In genomic region chr10:287814-288213, GRCh38 we compare ENCODE assay signal across 15 cellular contexts.
DNase-seq lines count a peak whose midpoint lies in the region; ATAC-seq and TF ChIP-seq lines count a peak whose summit lies in the region.
"Had no signal": no experiment of that assay in that cellular context is flagged by ENCODE, and none has a peak within 500 bp of the region (broad histone marks: within the 10 kb centered on the region; RNA-seq: fewer than 3 reads in every experiment).

No MANE protein-coding gene starts in this region.

- intact Hi-C loops in stomach (cut with DNase I; ENCODE audit: low total_unique reads): no loop called here

- H2AFZ ChIP-seq in MM.1S (ENCODE audit: low read length) (no peak overlapping the region), osteoblast (ENCODE audit: low read length) (no peak overlapping the region)

- H3K79me2 ChIP-seq in MM.1S (ENCODE audit: low read length) (no peaks in the 10 kb centered on the region), osteoblast (ENCODE audit: insufficient read depth, low read length) (no peaks in the 10 kb centered on the region)

- H3K36me3 ChIP-seq in MM.1S (replicated peaks; ENCODE audit: insufficient read depth, low read length) (no peaks in the 10 kb centered on the region), osteoblast (ENCODE audit: insufficient read depth, low read length) (peaks cover 44% of the 10 kb centered on the region), stomach (peaks cover 10 to 94% (median 83%) of the 10 kb centered on the region in 4 donors)
- H3K36me3 ChIP-seq: prostate gland had no signal

- TF ChIP-seq POLR2A in stomach (IDR thresholded peaks at IDR 0.05): no peak

- no peak for ATAC-seq in HG03135 (IDR thresholded peaks at IDR 0.05; ENCODE audit: unreplicated experiment)
- ATAC-seq: activated CD8-positive, alpha-beta T cell treated with anti-CD3 and anti-CD28 coated beads, Interleukin-2, amount 10 ng/mL, durations not matched to agents 7 days and 5 days; gastrocnemius medialis had no signal

- H3K4me2 ChIP-seq in MM.1S (ENCODE audit: low read depth, low read length): no peak overlapping the region
- no peak overlapping the region for H3K4me2 ChIP-seq in osteoblast (ENCODE audit: insufficient read depth, low read length)

- H3K27ac ChIP-seq in MM.1S (ENCODE audit: low read length): no peak overlapping the region
- no peak overlapping the region for H3K27ac ChIP-seq in osteoblast (ENCODE audit: low read depth, low read length)
- H3K27ac ChIP-seq in stomach: no peak overlapping the region
- H3K27ac ChIP-seq: coronary artery, gastrocnemius medialis, prostate gland had no signal

- H3K27me3 ChIP-seq in MM.1S (replicated peaks; ENCODE audit: insufficient read depth, low read length) (no peaks in the 10 kb centered on the region), osteoblast (ENCODE audit: insufficient read depth, low read length) (no peaks in the 10 kb centered on the region), stomach (no peaks in the 10 kb centered on the region)
- H3K27me3 ChIP-seq: gastrocnemius medialis had no signal

- DNase-seq in EL (peak; percentile 36), MM.1S (no peak), epithelial cell of esophagus (ENCODE audit: low read depth) (no peak), osteoblast (ENCODE audit: insufficient read length, low spot score, missing footprints) (no peak), SHP77 treated with DMSO at 0.1 percent for 48 hours (lab: John Stamatoyannopoulos, UW) (no peak), stomach (no peak), DMS153 treated with DMSO at 0.1 percent for 48 hours (lab: John Stamatoyannopoulos, UW; ENCODE audit: unreplicated experiment) (no peak)
- DNase-seq: activated CD8-positive, alpha-beta T cell treated with anti-CD3 and anti-CD28 coated beads, Interleukin-2, amount 10 ng/mL, durations not matched to agents 7 days and 5 days; activated naive CD4-positive, alpha-beta T cell; gastrocnemius medialis; NCI-H1417 treated with DMSO at 0.1 percent for 48 hours; NCI-H526 treated with DMSO at 0.1 percent for 48 hours had no signal

- 97 to 99% (median 98%) methylated on average over 4 of the region's 4 CpGs for WGBS in stomach, 5 donors

- H3K4me3 ChIP-seq in MM.1S (ENCODE audit: low read length): no peak overlapping the region
- no peak overlapping the region for H3K4me3 ChIP-seq in epithelial cell of esophagus (ENCODE audit: low read length)
- H3K4me3 ChIP-seq in osteoblast (ENCODE audit: insufficient read depth, low read length): no peak overlapping the region
- H3K4me3 ChIP-seq in stomach: no peak overlapping the region
- H3K4me3 ChIP-seq: coronary artery, gastrocnemius medialis, prostate gland had no signal

- no peak for TF ChIP-seq EP300 in stomach (IDR thresholded peaks at IDR 0.05)

- peak; percentile 17 for TF ChIP-seq CTCF in MM.1S (IDR thresholded peaks at IDR 0.05; ENCODE audit: low read length)
- peak; percentile 23 for TF ChIP-seq CTCF in epithelial cell of esophagus (IDR thresholded peaks at IDR 0.05; ENCODE audit: insufficient read depth, low read depth, low read length, missing control alignments)
- TF ChIP-seq CTCF in osteoblast (IDR thresholded peaks at IDR 0.05; ENCODE audit: extremely low read depth, low read depth, low read length): peak; percentile 43
- TF ChIP-seq CTCF in stomach (IDR thresholded peaks at IDR 0.05): no peak

- no peaks in the 10 kb centered on the region for H3K9me2 ChIP-seq in MM.1S (replicated peaks; ENCODE audit: insufficient read depth, low read length)

- H3K9me3 ChIP-seq in MM.1S (replicated peaks; ENCODE audit: insufficient read depth, low read length) (no peaks in the 10 kb centered on the region), osteoblast (ENCODE audit: low read depth, low read length) (no peaks in the 10 kb centered on the region), stomach (no peaks in the 10 kb centered on the region)
- H3K9me3 ChIP-seq: gastrocnemius medialis, prostate gland had no signal

- H4K20me1 ChIP-seq in MM.1S (ENCODE audit: insufficient read depth, low read length) (no peaks in the 10 kb centered on the region), osteoblast (ENCODE audit: insufficient read depth, low read length) (peaks cover 2% of the 10 kb centered on the region)

- H3K9ac ChIP-seq in MM.1S (ENCODE audit: low read length): no peak overlapping the region

- H3F3A ChIP-seq in MM.1S (ENCODE audit: insufficient read depth, low read length): peaks cover 7% of the 10 kb centered on the region; the same call in 1 of the 2 replicates

- peaks cover 12% of the 10 kb centered on the region for H3K4me1 ChIP-seq in MM.1S (ENCODE audit: low read length)
- H3K4me1 ChIP-seq in osteoblast (ENCODE audit: insufficient read depth, low read length): peaks cover 10% of the 10 kb centered on the region
- peaks cover 0 to 7% (median 0%) of the 10 kb centered on the region in 4 donors for H3K4me1 ChIP-seq in stomach
- H3K4me1 ChIP-seq: gastrocnemius medialis, prostate gland had no signal

Comparison
In these comparisons a context has a peak if more than half of its experiments do, and no peak if none do; other contexts are left out.
1. CTCF ChIP-seq: peak in MM.1S (single experiment), epithelial cell of esophagus (single experiment) and osteoblast (single experiment); none in stomach (0 of 7).